In the genomic region with DNA sequence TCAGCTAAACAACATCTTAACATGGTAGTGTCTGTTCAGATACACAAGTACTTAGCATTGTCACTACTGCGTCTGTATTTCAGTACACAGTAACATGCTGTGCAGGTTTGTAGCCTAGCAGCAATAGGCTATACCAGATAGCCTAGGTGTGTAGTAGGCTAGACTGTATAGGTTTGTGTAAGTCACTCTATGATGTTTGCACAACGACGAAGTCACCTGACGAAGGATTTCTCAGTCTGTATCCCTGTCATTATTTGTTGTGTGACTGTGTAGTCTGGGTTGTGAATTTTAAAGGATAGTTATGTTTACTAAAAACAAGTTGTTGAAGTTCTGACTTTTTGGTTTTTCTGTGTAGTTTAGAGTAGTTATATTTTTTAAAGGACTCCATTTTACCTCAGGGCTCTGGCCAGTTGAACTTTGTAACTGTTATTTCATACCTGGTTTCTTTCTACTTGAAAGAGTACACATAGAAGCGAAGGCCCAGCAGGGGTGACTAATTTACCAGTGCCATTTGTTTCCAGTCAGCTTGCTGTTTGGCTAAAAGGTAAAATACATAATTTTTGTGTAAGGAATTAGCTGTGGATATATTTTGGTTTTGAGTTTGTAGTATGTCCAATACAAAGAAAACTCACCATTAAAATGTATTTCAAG, we compare ENCODE assay signal across 1 cellular context.
TF ChIP-seq lines count a peak whose summit lies in the region.

No MANE protein-coding gene starts in this region.

TF ChIP-seq in HepG2, 621 proteins besides CTCF, POLR2A, EP300 and RAD21 (continued from another document and continues in another):
- TF ChIP-seq, protein P1, sequence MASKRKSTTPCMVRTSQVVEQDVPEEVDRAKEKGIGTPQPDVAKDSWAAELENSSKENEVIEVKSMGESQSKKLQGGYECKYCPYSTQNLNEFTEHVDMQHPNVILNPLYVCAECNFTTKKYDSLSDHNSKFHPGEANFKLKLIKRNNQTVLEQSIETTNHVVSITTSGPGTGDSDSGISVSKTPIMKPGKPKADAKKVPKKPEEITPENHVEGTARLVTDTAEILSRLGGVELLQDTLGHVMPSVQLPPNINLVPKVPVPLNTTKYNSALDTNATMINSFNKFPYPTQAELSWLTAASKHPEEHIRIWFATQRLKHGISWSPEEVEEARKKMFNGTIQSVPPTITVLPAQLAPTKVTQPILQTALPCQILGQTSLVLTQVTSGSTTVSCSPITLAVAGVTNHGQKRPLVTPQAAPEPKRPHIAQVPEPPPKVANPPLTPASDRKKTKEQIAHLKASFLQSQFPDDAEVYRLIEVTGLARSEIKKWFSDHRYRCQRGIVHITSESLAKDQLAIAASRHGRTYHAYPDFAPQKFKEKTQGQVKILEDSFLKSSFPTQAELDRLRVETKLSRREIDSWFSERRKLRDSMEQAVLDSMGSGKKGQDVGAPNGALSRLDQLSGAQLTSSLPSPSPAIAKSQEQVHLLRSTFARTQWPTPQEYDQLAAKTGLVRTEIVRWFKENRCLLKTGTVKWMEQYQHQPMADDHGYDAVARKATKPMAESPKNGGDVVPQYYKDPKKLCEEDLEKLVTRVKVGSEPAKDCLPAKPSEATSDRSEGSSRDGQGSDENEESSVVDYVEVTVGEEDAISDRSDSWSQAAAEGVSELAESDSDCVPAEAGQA (IDR thresholded peaks at IDR 0.05; ENCODE audit: low read depth): no peak
- TF ChIP-seq, protein P1 (CRISPR knock-in tag; IDR thresholded peaks at IDR 0.05; ENCODE audit: borderline replicate concordance): no peak
- no peak for TF ChIP-seq ZNF660 (CRISPR knock-in tag; IDR thresholded peaks at IDR 0.05; ENCODE audit: borderline replicate concordance, low read depth)
- TF ChIP-seq FOXO1 (CRISPR knock-in tag; IDR thresholded peaks at IDR 0.05): no peak
- no peak for TF ChIP-seq ZNF460 (CRISPR knock-in tag; IDR thresholded peaks at IDR 0.05; ENCODE audit: borderline replicate concordance)
- TF ChIP-seq, protein P2, sequence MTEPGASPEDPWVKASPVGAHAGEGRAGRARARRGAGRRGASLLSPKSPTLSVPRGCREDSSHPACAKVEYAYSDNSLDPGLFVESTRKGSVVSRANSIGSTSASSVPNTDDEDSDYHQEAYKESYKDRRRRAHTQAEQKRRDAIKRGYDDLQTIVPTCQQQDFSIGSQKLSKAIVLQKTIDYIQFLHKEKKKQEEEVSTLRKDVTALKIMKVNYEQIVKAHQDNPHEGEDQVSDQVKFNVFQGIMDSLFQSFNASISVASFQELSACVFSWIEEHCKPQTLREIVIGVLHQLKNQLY (CRISPR knock-in tag; IDR thresholded peaks at IDR 0.05): no peak
- TF ChIP-seq SMAD1 (CRISPR knock-in tag; IDR thresholded peaks at IDR 0.05; ENCODE audit: borderline replicate concordance, low read depth): no peak
- no peak for TF ChIP-seq LCORL (IDR thresholded peaks at IDR 0.05)
- no peak for TF ChIP-seq LCORL (CRISPR knock-in tag; IDR thresholded peaks at IDR 0.05)
- TF ChIP-seq KMT2A (CRISPR knock-in tag; IDR thresholded peaks at IDR 0.05): peak; percentile 23; the same call in 1 of the 2 replicates
- no peak for TF ChIP-seq NONO (IDR thresholded peaks at IDR 0.05)
- TF ChIP-seq NONO (CRISPR knock-in tag; conservative IDR thresholded peaks at IDR 0.05): no peak
- TF ChIP-seq TCF12 (IDR thresholded peaks at IDR 0.05): no peak
- TF ChIP-seq TCF12 (CRISPR knock-in tag; IDR thresholded peaks at IDR 0.05): no peak
- TF ChIP-seq, protein P3, sequence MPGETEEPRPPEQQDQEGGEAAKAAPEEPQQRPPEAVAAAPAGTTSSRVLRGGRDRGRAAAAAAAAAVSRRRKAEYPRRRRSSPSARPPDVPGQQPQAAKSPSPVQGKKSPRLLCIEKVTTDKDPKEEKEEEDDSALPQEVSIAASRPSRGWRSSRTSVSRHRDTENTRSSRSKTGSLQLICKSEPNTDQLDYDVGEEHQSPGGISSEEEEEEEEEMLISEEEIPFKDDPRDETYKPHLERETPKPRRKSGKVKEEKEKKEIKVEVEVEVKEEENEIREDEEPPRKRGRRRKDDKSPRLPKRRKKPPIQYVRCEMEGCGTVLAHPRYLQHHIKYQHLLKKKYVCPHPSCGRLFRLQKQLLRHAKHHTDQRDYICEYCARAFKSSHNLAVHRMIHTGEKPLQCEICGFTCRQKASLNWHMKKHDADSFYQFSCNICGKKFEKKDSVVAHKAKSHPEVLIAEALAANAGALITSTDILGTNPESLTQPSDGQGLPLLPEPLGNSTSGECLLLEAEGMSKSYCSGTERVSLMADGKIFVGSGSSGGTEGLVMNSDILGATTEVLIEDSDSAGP (CRISPR knock-in tag; IDR thresholded peaks at IDR 0.05; ENCODE audit: borderline replicate concordance): no peak
- TF ChIP-seq ZNF557 (CRISPR knock-in tag; IDR thresholded peaks at IDR 0.05): no peak
- no peak for TF ChIP-seq CENPX (CRISPR knock-in tag; IDR thresholded peaks at IDR 0.05)
- no peak for TF ChIP-seq ERF (CRISPR knock-in tag; IDR thresholded peaks at IDR 0.05)
- peak; percentile 45; the same call in 1 of the 2 replicates for TF ChIP-seq POGZ (CRISPR knock-in tag; IDR thresholded peaks at IDR 0.05)
- TF ChIP-seq ZNF761 (CRISPR knock-in tag; conservative IDR thresholded peaks at IDR 0.05): no peak
- TF ChIP-seq PCBP2 (optimal IDR thresholded peaks at IDR 0.05; ENCODE audit: low read depth, low read length, poor library complexity, severe bottlenecking): no peak
- TF ChIP-seq MYC (CRISPR knock-in tag; IDR thresholded peaks at IDR 0.05; ENCODE audit: borderline replicate concordance): no peak
- TF ChIP-seq ZBTB20 (CRISPR knock-in tag; IDR thresholded peaks at IDR 0.05; ENCODE audit: borderline replicate concordance, low read depth): no peak
- TF ChIP-seq ZKSCAN8 (CRISPR knock-in tag; IDR thresholded peaks at IDR 0.05; ENCODE audit: borderline replicate concordance): no peak
- TF ChIP-seq THAP11 (CRISPR knock-in tag; IDR thresholded peaks at IDR 0.05): no peak
- TF ChIP-seq ZFX (CRISPR knock-in tag; IDR thresholded peaks at IDR 0.05; ENCODE audit: low read depth): no peak
- TF ChIP-seq KLF12 (CRISPR knock-in tag; IDR thresholded peaks at IDR 0.05; ENCODE audit: borderline replicate concordance): no peak
- no peak for TF ChIP-seq ZNF615 (CRISPR knock-in tag; IDR thresholded peaks at IDR 0.05; ENCODE audit: borderline replicate concordance)
- TF ChIP-seq PHB2 (IDR thresholded peaks at IDR 0.05; ENCODE audit: partially characterized antibody): no peak
- no peak for TF ChIP-seq FOXK1 (CRISPR knock-in tag; IDR thresholded peaks at IDR 0.05; ENCODE audit: borderline replicate concordance, low read depth)
- TF ChIP-seq FLYWCH1 (CRISPR knock-in tag; IDR thresholded peaks at IDR 0.05): no peak
- TF ChIP-seq AHR (CRISPR knock-in tag; IDR thresholded peaks at IDR 0.05): no peak
- TF ChIP-seq PHF21A (CRISPR knock-in tag; IDR thresholded peaks at IDR 0.05): no peak
- TF ChIP-seq IRF2 (CRISPR knock-in tag; IDR thresholded peaks at IDR 0.05): no peak; the same call in 1 of the 2 replicates
- peak; percentile 37; the same call in 1 of the 2 replicates for TF ChIP-seq RXRB (CRISPR knock-in tag; IDR thresholded peaks at IDR 0.05; ENCODE audit: borderline replicate concordance)
- TF ChIP-seq, protein P4, sequence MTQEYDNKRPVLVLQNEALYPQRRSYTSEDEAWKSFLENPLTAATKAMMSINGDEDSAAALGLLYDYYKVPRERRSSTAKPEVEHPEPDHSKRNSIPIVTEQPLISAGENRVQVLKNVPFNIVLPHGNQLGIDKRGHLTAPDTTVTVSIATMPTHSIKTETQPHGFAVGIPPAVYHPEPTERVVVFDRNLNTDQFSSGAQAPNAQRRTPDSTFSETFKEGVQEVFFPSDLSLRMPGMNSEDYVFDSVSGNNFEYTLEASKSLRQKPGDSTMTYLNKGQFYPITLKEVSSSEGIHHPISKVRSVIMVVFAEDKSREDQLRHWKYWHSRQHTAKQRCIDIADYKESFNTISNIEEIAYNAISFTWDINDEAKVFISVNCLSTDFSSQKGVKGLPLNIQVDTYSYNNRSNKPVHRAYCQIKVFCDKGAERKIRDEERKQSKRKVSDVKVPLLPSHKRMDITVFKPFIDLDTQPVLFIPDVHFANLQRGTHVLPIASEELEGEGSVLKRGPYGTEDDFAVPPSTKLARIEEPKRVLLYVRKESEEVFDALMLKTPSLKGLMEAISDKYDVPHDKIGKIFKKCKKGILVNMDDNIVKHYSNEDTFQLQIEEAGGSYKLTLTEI (CRISPR knock-in tag; conservative IDR thresholded peaks at IDR 0.05): no peak
- TF ChIP-seq, protein P5, sequence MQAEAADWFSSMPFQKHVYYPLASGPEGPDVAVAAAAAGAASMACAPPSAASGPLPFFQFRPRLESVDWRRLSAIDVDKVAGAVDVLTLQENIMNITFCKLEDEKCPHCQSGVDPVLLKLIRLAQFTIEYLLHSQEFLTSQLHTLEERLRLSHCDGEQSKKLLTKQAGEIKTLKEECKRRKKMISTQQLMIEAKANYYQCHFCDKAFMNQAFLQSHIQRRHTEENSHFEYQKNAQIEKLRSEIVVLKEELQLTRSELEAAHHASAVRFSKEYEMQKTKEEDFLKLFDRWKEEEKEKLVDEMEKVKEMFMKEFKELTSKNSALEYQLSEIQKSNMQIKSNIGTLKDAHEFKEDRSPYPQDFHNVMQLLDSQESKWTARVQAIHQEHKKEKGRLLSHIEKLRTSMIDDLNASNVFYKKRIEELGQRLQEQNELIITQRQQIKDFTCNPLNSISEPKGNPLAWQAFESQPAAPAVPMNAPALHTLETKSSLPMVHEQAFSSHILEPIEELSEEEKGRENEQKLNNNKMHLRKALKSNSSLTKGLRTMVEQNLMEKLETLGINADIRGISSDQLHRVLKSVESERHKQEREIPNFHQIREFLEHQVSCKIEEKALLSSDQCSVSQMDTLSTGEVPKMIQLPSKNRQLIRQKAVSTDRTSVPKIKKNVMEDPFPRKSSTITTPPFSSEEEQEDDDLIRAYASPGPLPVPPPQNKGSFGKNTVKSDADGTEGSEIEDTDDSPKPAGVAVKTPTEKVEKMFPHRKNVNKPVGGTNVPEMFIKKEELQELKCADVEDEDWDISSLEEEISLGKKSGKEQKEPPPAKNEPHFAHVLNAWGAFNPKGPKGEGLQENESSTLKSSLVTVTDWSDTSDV (CRISPR knock-in tag; IDR thresholded peaks at IDR 0.05): no peak
- TF ChIP-seq, protein P6, sequence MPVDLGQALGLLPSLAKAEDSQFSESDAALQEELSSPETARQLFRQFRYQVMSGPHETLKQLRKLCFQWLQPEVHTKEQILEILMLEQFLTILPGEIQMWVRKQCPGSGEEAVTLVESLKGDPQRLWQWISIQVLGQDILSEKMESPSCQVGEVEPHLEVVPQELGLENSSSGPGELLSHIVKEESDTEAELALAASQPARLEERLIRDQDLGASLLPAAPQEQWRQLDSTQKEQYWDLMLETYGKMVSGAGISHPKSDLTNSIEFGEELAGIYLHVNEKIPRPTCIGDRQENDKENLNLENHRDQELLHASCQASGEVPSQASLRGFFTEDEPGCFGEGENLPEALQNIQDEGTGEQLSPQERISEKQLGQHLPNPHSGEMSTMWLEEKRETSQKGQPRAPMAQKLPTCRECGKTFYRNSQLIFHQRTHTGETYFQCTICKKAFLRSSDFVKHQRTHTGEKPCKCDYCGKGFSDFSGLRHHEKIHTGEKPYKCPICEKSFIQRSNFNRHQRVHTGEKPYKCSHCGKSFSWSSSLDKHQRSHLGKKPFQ (CRISPR knock-in tag; IDR thresholded peaks at IDR 0.05; ENCODE audit: insufficient replicate concordance): no peak
- TF ChIP-seq POLR2AphosphoS2 (IDR thresholded peaks at IDR 0.05; ENCODE audit: low read depth, low read length): no peak
- TF ChIP-seq, protein P7, sequence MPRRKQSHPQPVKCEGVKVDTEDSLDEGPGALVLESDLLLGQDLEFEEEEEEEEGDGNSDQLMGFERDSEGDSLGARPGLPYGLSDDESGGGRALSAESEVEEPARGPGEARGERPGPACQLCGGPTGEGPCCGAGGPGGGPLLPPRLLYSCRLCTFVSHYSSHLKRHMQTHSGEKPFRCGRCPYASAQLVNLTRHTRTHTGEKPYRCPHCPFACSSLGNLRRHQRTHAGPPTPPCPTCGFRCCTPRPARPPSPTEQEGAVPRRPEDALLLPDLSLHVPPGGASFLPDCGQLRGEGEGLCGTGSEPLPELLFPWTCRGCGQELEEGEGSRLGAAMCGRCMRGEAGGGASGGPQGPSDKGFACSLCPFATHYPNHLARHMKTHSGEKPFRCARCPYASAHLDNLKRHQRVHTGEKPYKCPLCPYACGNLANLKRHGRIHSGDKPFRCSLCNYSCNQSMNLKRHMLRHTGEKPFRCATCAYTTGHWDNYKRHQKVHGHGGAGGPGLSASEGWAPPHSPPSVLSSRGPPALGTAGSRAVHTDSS (CRISPR knock-in tag; conservative IDR thresholded peaks at IDR 0.05): no peak
- TF ChIP-seq ZNF567 (CRISPR knock-in tag; IDR thresholded peaks at IDR 0.05; ENCODE audit: borderline replicate concordance): no peak
- no peak for TF ChIP-seq SP4 (CRISPR knock-in tag; IDR thresholded peaks at IDR 0.05)
- TF ChIP-seq ZNF703 (CRISPR knock-in tag; IDR thresholded peaks at IDR 0.05; ENCODE audit: borderline replicate concordance): no peak
- TF ChIP-seq, protein P8, sequence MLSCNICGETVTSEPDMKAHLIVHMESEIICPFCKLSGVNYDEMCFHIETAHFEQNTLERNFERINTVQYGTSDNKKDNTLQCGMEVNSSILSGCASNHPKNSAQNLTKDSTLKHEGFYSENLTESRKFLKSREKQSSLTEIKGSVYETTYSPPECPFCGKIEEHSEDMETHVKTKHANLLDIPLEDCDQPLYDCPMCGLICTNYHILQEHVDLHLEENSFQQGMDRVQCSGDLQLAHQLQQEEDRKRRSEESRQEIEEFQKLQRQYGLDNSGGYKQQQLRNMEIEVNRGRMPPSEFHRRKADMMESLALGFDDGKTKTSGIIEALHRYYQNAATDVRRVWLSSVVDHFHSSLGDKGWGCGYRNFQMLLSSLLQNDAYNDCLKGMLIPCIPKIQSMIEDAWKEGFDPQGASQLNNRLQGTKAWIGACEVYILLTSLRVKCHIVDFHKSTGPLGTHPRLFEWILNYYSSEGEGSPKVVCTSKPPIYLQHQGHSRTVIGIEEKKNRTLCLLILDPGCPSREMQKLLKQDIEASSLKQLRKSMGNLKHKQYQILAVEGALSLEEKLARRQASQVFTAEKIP (CRISPR knock-in tag; IDR thresholded peaks at IDR 0.05; ENCODE audit: borderline replicate concordance): no peak
- TF ChIP-seq ZSCAN29 (CRISPR knock-in tag; conservative IDR thresholded peaks at IDR 0.05): no peak
- no peak for TF ChIP-seq MBNL3 (CRISPR knock-in tag; conservative IDR thresholded peaks at IDR 0.05)
- peak; percentile 86; the same call in 1 of the 2 replicates for TF ChIP-seq NCOR1 (IDR thresholded peaks at IDR 0.05; ENCODE audit: borderline replicate concordance, low read length)
- no peak for TF ChIP-seq ZNF562 (CRISPR knock-in tag; IDR thresholded peaks at IDR 0.05; ENCODE audit: borderline replicate concordance)
- no peak for TF ChIP-seq KLF6 (CRISPR knock-in tag; IDR thresholded peaks at IDR 0.05)
